In genomic region chr13:33691980-33692379, GRCh38 we compare ENCODE assay signal across 1 cellular context.
TF ChIP-seq lines count a peak whose summit lies in the region.

No MANE protein-coding gene starts in this region.

TF ChIP-seq in GM23338, 12 proteins besides CTCF, POLR2A, EP300 and RAD21 (continued from another document):
- TF ChIP-seq ZNF462 (CRISPR knock-in tag; IDR thresholded peaks at IDR 0.05) (no peak), CREB1 (CRISPR knock-in tag; IDR thresholded peaks at IDR 0.05; ENCODE audit: low read depth) (no peak)
